Comparison of ENCODE assay signal across 2 cellular contexts in the genomic region with DNA sequence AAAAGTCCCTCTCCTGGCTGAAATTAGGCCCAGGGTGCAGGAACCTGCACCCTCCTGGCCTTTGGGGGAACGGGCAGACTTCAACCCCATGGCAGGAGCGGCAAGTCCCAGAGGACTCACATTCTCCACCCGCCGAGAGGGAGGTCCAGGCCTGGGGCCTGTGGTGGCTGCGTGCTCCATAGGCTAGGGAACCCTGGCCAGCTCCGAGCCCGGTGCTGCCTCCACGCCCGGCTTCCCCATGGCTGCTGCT.
TF ChIP-seq lines count a peak whose summit lies in the region.

No MANE protein-coding gene starts in this region.

TF ChIP-seq in SK-N-SH, 30 proteins besides CTCF, POLR2A, EP300 and RAD21:
- TF ChIP-seq REST (IDR thresholded peaks at IDR 0.05; ENCODE audit: low read depth, low read length) (no peak), JUND (IDR thresholded peaks at IDR 0.05) (no peak), NRF1 (IDR thresholded peaks at IDR 0.05; ENCODE audit: low read depth, low read length) (no peak)

TF ChIP-seq in SK-N-SH treated with all-trans-retinoic acid at 6 μM for 48 hours, 23 proteins besides CTCF, POLR2A, EP300 and RAD21:
- TF ChIP-seq CREB5 (CRISPR knock-in tag; IDR thresholded peaks at IDR 0.05; ENCODE audit: low read depth), result no peak
- no peak for TF ChIP-seq TOX (CRISPR knock-in tag; IDR thresholded peaks at IDR 0.05; ENCODE audit: borderline replicate concordance)
- no peak for TF ChIP-seq ISL1 (CRISPR knock-in tag; IDR thresholded peaks at IDR 0.05)
- no peak for TF ChIP-seq RARB (CRISPR knock-in tag; IDR thresholded peaks at IDR 0.05)
- no peak for TF ChIP-seq ESRRG (CRISPR knock-in tag; IDR thresholded peaks at IDR 0.05)
TF ChIP-seq in SK-N-SH treated with all-trans-retinoic acid at 6 μM for 48 hours: peak in this region for 0.
